Comparison of ENCODE assay signal across 22 cellular contexts in genomic region chr14:30297856-30298255, GRCh38.
"Had no signal": no experiment of that assay in that cellular context is flagged by ENCODE, and none has a peak within 500 bp of the region (broad histone marks: within the 10 kb centered on the region; RNA-seq: fewer than 3 reads in every experiment).

No MANE protein-coding gene starts in this region.

- H3K9me3 Mint-ChIP-seq: activated B cell treated with CpG ODN at 0.5 μM for 24 hours; activated CD4-positive, alpha-beta memory T cell treated with anti-CD3 and anti-CD28 coated beads for 36 hours; activated CD4-positive, alpha-beta T cell treated with anti-CD3 and anti-CD28 coated beads, Interleukin-2, amount 10 ng/mL, durations not matched to agents 7 days and 5 days; activated naive CD4-positive, alpha-beta T cell treated with anti-CD3 and anti-CD28 coated beads for 36 hours; activated naive CD8-positive, alpha-beta T cell treated with anti-CD3 and anti-CD28 coated beads for 36 hours; activated T-cell treated with anti-CD3 and anti-CD28 coated beads, Interleukin-2, amount 50 U/mL, for 4 hours had no signal

- H3K36me3 Mint-ChIP-seq: activated CD4-positive, alpha-beta memory T cell treated with anti-CD3 and anti-CD28 coated beads for 36 hours; activated naive CD8-positive, alpha-beta T cell treated with anti-CD3 and anti-CD28 coated beads for 36 hours had no signal

- H3K27me3 ChIP-seq: brain microvascular endothelial cell, cardiac muscle cell, Peyer's patch, SJCRH30 had no signal

- H3K4me3 ChIP-seq: cardiac muscle cell, Peyer's patch, SJCRH30 had no signal

- H3K27ac Mint-ChIP-seq: activated B cell treated with CpG ODN at 0.5 μM for 24 hours; activated CD4-positive, alpha-beta memory T cell treated with anti-CD3 and anti-CD28 coated beads for 36 hours; activated CD4-positive, alpha-beta T cell treated with anti-CD3 and anti-CD28 coated beads, Interleukin-2, amount 10 ng/mL, durations not matched to agents 7 days and 5 days; activated naive CD4-positive, alpha-beta T cell treated with anti-CD3 and anti-CD28 coated beads for 36 hours; activated naive CD8-positive, alpha-beta T cell treated with anti-CD3 and anti-CD28 coated beads for 36 hours; T-helper 17 cell had no signal

- DNase-seq: activated B cell treated with CpG ODN at 0.5 μM for 24 hours; activated CD4-positive, alpha-beta memory T cell treated with anti-CD3 and anti-CD28 coated beads for 36 hours; activated CD4-positive, alpha-beta T cell treated with anti-CD3 and anti-CD28 coated beads, Interleukin-2, amount 10 ng/mL, durations not matched to agents 7 days and 5 days; activated CD8-positive, alpha-beta memory T cell treated with anti-CD3 and anti-CD28 coated beads for 24 hours; activated gamma-delta T cell; activated naive CD4-positive, alpha-beta T cell treated with anti-CD3 and anti-CD28 coated beads for 36 hours; activated naive CD8-positive, alpha-beta T cell treated with anti-CD3 and anti-CD28 coated beads for 36 hours; activated T-cell treated with anti-CD3 and anti-CD28 coated beads, Interleukin-2, amount 50 U/mL, for 4 hours; brain microvascular endothelial cell; Kasumi-1; KBM-7; NCI-H1105 treated with DMSO at 0.1 percent for 48 hours; NCI-H1436 treated with DMSO at 0.1 percent for 48 hours; NCI-H1930; NCI-H510A treated with DMSO at 0.1 percent for 48 hours; NCI-H748 treated with DMSO at 0.1 percent for 48 hours; Peyer's patch; Right ventricle myocardium superior; SJCRH30; T-helper 17 cell; T-helper 9 cell had no signal

- H3K4me1 ChIP-seq: Peyer's patch, SJCRH30 had no signal

- ATAC-seq: activated T-cell treated with anti-CD3 and anti-CD28 coated beads, Interleukin-2, amount 50 U/mL, for 4 hours; T-helper 17 cell had no signal

- H3K9me3 ChIP-seq: Peyer's patch, SJCRH30 had no signal

- H3K36me3 ChIP-seq: brain microvascular endothelial cell, cardiac muscle cell, Peyer's patch, SJCRH30 had no signal
